17 cellular contexts compared by ENCODE assay signal in the genomic region with DNA sequence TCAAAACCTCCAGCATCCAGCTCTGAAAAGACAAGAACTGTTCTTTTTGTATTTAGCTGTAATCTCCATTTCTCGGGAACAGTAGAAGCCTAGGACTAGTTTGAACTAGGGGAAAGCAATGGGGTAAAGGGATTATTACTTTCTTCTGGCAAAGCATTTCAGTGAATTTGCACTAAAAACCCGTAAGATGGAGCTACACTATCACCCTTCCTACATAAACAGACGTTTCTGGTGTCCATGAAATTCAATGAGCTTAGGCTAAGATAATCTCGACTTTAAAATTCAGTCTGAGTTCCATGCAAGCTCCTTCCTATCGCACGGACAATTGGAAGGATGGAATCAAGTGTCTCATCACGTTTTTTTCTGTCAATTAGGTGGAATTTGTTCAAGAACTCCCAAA. TPM values are rescaled to one million over a fixed set of nuclear protein-coding genes. Genes with fewer than 3 reads are reported as not detected.
DNase-seq lines count a peak whose midpoint lies in the region; TF ChIP-seq lines count a peak whose summit lies in the region.
"Had no signal": no experiment of that assay in that cellular context is flagged by ENCODE, and none has a peak within 500 bp of the region (broad histone marks: within the 10 kb centered on the region; RNA-seq: fewer than 3 reads in every experiment).

No MANE protein-coding gene starts in this region.

- H3K4me3 ChIP-seq in A673 (ENCODE audit: low read depth, low read length, poor library complexity, severe bottlenecking), result no peak overlapping the region
- no peak overlapping the region for H3K4me3 ChIP-seq in fibroblast of mammary gland (ENCODE audit: control insufficient read depth, low read depth, low read length)
- H3K4me3 ChIP-seq: A549, GM12878, GM23338 had no signal

- BruUV-seq in A673 (replicated peaks; lab: Mats Ljungman, UMichigan), result no TSS peak

- no peak for TF ChIP-seq CTCF in A673 (conservative IDR thresholded peaks at IDR 0.05; ENCODE audit: low read depth, low read length)
- peak; percentile 20 for TF ChIP-seq CTCF in fibroblast of mammary gland (conservative IDR thresholded peaks at IDR 0.05; ENCODE audit: control insufficient read depth, insufficient read depth, low read depth, low read length)

- H3K27me3 ChIP-seq in A673 (replicated peaks; ENCODE audit: insufficient read depth, low read depth, low read length, poor library complexity), result peaks cover 21% of the 10 kb centered on the region

- H3K9me3 ChIP-seq in A673 (ENCODE audit: low read depth, low read length, poor library complexity, severe bottlenecking), result no peaks in the 10 kb centered on the region
- H3K9me3 ChIP-seq: A549 had no signal

- H3K36me3 ChIP-seq in A673 (ENCODE audit: insufficient read depth, low read length, poor library complexity, severe bottlenecking), result no peaks in the 10 kb centered on the region

- CTCF ChIA-PET in A673 (lab: Charles Lee), result interaction anchor here (1.0 kb wide), 1 partner anchor 112 kb away, joined by 3 read pairs; no protein-coding TSS in a partner anchor

- DNase-seq in A673 (ENCODE audit: low spot score), result peak; percentile 11
- DNase-seq in EH (ENCODE audit: low read depth), result peak; percentile 6
- DNase-seq in NCI-H1694 treated with DMSO at 0.1 percent for 48 hours (lab: John Stamatoyannopoulos, UW), result peak; percentile 30
- peak; percentile 21 for DNase-seq in fibroblast of mammary gland (ENCODE audit: low read depth)
- no peak for DNase-seq in T-helper 1 cell
- no peak for DNase-seq in NCI-H2196 (lab: John Stamatoyannopoulos, UW; ENCODE audit: unreplicated experiment)
- DNase-seq in C1 segment of cervical spinal cord (lab: John Stamatoyannopoulos, UW), result no peak
- DNase-seq: NCI-H1417 treated with DMSO at 0.1 percent for 48 hours, NCI-H2029, Right ventricle myocardium superior had no signal

- POLR2A ChIA-PET in A673 (lab: Charles Lee; ENCODE audit: low non-redundant PET), result no interaction called here

- H3K27ac ChIP-seq in A673 (ENCODE audit: low read depth, low read length, poor library complexity, severe bottlenecking), result no peak overlapping the region
- H3K27ac ChIP-seq: A549, C4-2B had no signal

- intact Hi-C loops in A673 (cut with micrococcal nuclease; ENCODE audit: unreplicated experiment), result loop anchor here (2.0 kb wide), 1 partner anchor 133 kb away; no protein-coding TSS in a partner anchor

- H3K4me1 ChIP-seq in A673 (ENCODE audit: insufficient read depth, low read length, poor library complexity, severe bottlenecking), result no peaks in the 10 kb centered on the region
- H3K4me1 ChIP-seq: A549 had no signal

RNA-seq across cellular contexts. Expression of gene ACSM4, which starts 24.0 kb away (rescaled TPM):
- not detected in 2 replicates for total RNA-seq in A673 (2021)
- total RNA-seq: Daoy; GM12878; GM23338; NCI-H460; Right ventricle myocardium superior; T-helper 1 cell treated with Interleukin-12 subunit alpha and Interleukin-12 subunit beta and Interleukin-4 antibody, amounts not matched to agents 30 ng/mL and 1 ng/mL, for 36 hours had no signal

Comparison
In these comparisons a context has a peak if more than half of its experiments do, and no peak if none do; other contexts are left out.
1. DNase-seq: peak in A673 (single experiment), EH (single experiment), NCI-H1694 treated with DMSO at 0.1 percent for 48 hours (single experiment) and fibroblast of mammary gland (single experiment); none in T-helper 1 cell (0 of 5), NCI-H2196 (single experiment) and C1 segment of cervical spinal cord (0 of 14).